Comparison of ENCODE assay signal across 16 cellular contexts in genomic region chr5:98258939-98259338, GRCh38.
"Had no signal": no experiment of that assay in that cellular context is flagged by ENCODE, and none has a peak within 500 bp of the region (broad histone marks: within the 10 kb centered on the region; RNA-seq: fewer than 3 reads in every experiment).

No MANE protein-coding gene starts in this region.

- H3K9me3 ChIP-seq: gastroesophageal sphincter, pancreas, thoracic aorta had no signal

- DNase-seq: activated CD4-positive, alpha-beta memory T cell treated with anti-CD3 and anti-CD28 coated beads for 36 hours; activated CD4-positive, alpha-beta T cell treated with anti-CD3 and anti-CD28 coated beads for 36 hours; activated CD8-positive, alpha-beta memory T cell treated with anti-CD3 and anti-CD28 coated beads, Interleukin-2, amount 10 ng/mL, durations not matched to agents 7 days and 5 days; activated naive CD4-positive, alpha-beta T cell treated with anti-CD3 and anti-CD28 coated beads, Interleukin-2, amount 50 U/mL, for 16 hours; activated T-cell treated with anti-CD3 and anti-CD28 coated beads, Interleukin-2, amount 50 U/mL, for 1 hour; left cardiac atrium; mammary epithelial cell; naive B cell; retina; T1000 had no signal

- H3K27me3 ChIP-seq: cardiac muscle cell, gastroesophageal sphincter, pancreas had no signal

- ATAC-seq: activated CD4-positive, alpha-beta T cell treated with anti-CD3 and anti-CD28 coated beads for 36 hours; activated CD8-positive, alpha-beta memory T cell treated with anti-CD3 and anti-CD28 coated beads, Interleukin-2, amount 10 ng/mL, durations not matched to agents 7 days and 5 days; gastroesophageal sphincter; left cardiac atrium; pancreas; stimulated activated effector memory CD8-positive, alpha-beta T cell treated with anti-CD3 and anti-CD28 coated beads, Interleukin-12 subunit alpha, Interleukin-12 subunit beta, amount 100 ng/mL, for 72 hours had no signal

- H3K36me3 ChIP-seq: cardiac muscle cell, gastroesophageal sphincter, pancreas, thoracic aorta had no signal

- H3K4me3 ChIP-seq: cardiac muscle cell, gastroesophageal sphincter, pancreas, thoracic aorta had no signal

- H3K27ac ChIP-seq: cardiac muscle cell, gastroesophageal sphincter, pancreas, thoracic aorta, VCaP had no signal

- H3K4me1 ChIP-seq: gastroesophageal sphincter, pancreas had no signal
